ENCODE assay signal across 8 cellular contexts in genomic region chr10:67783576-67784294, GRCh38. TPM values are rescaled to one million over a fixed set of nuclear protein-coding genes. Genes with fewer than 3 reads are reported as not detected.
DNase-seq lines count a peak whose midpoint lies in the region; ATAC-seq and TF ChIP-seq lines count a peak whose summit lies in the region.

No MANE protein-coding gene starts in this region.

- no peaks in the 10 kb centered on the region for H3K27me3 Mint-ChIP-seq in activated CD8-positive, alpha-beta memory T cell treated with anti-CD3 and anti-CD28 coated beads, Interleukin-2, amount 10 ng/mL, durations not matched to agents 7 days and 5 days
- H3K27me3 Mint-ChIP-seq in stimulated activated memory B cell treated with anti-CD40 and anti-IgM and Interleukin-4, amounts not matched to agents 10 μg/mL and 1 μg/mL and 100 μg/mL, for 72 hours, result no peaks in the 10 kb centered on the region

- CTCF ChIA-PET in activated CD8-positive, alpha-beta memory T cell treated with anti-CD3 and anti-CD28 coated beads, Interleukin-2, amount 10 ng/mL, durations not matched to agents 7 days and 5 days (lab: Charles Lee), result interaction anchor here (1.0 to 2.2 kb wide), 3 partner anchors 21 to 188 kb away, joined by 3 to 14 read pairs (median 3); no protein-coding TSS in a partner anchor
- CTCF ChIA-PET in RWPE1 (lab: Yijun Ruan, JAX), result interaction anchor here (1.2 kb wide), 1 partner anchor 86 kb away, joined by 4 read pairs; no protein-coding TSS in a partner anchor

- no peaks in the 10 kb centered on the region for H3K36me3 Mint-ChIP-seq in activated CD8-positive, alpha-beta memory T cell treated with anti-CD3 and anti-CD28 coated beads, Interleukin-2, amount 10 ng/mL, durations not matched to agents 7 days and 5 days
- no peaks in the 10 kb centered on the region for H3K36me3 Mint-ChIP-seq in stimulated activated memory B cell treated with anti-CD40 and anti-IgM and Interleukin-4, amounts not matched to agents 10 μg/mL and 1 μg/mL and 100 μg/mL, for 72 hours

- ATAC-seq in activated CD8-positive, alpha-beta memory T cell treated with anti-CD3 and anti-CD28 coated beads, Interleukin-2, amount 10 ng/mL, durations not matched to agents 7 days and 5 days, result peak; percentile 35
- ATAC-seq in HG02759 (IDR thresholded peaks at IDR 0.05; ENCODE audit: unreplicated experiment), result peak; percentile 35
- ATAC-seq in stimulated activated memory B cell treated with anti-CD40 and anti-IgM and Interleukin-4, amounts not matched to agents 10 μg/mL and 1 μg/mL and 100 μg/mL, for 72 hours, result peak; percentile 76

- H3K27me3 ChIP-seq in OCI-LY3 (ENCODE audit: low read depth, low read length), result no peaks in the 10 kb centered on the region

- no peak overlapping the region for H3K4me3 Mint-ChIP-seq in activated CD8-positive, alpha-beta memory T cell treated with anti-CD3 and anti-CD28 coated beads, Interleukin-2, amount 10 ng/mL, durations not matched to agents 7 days and 5 days
- H3K4me3 Mint-ChIP-seq in stimulated activated memory B cell treated with anti-CD40 and anti-IgM and Interleukin-4, amounts not matched to agents 10 μg/mL and 1 μg/mL and 100 μg/mL, for 72 hours, result peak overlapping the region; percentile 53

- peaks cover 56% of the 10 kb centered on the region for H3K4me1 ChIP-seq in OCI-LY3 (ENCODE audit: low read length)

- DNase-seq in activated CD8-positive, alpha-beta memory T cell treated with anti-CD3 and anti-CD28 coated beads, Interleukin-2, amount 10 ng/mL, durations not matched to agents 7 days and 5 days, result no peak
- no peak for DNase-seq in activated CD8-positive, alpha-beta memory T cell treated with anti-CD3 and anti-CD28 coated beads, Interleukin-2, amount 50 U/mL, for 48 hours
- DNase-seq in DMS114 treated with DMSO at 0.1 percent for 48 hours (lab: John Stamatoyannopoulos, UW; ENCODE audit: unreplicated experiment), result no peak
- DNase-seq in RWPE1 (ENCODE audit: low spot score), result no peak
- no peak for DNase-seq in NCI-H524 treated with DMSO at 0.1 percent for 48 hours (lab: John Stamatoyannopoulos, UW)

- H3K36me3 ChIP-seq in OCI-LY3 (replicated peaks; ENCODE audit: low read depth, low read length), result no peaks in the 10 kb centered on the region

- H4K20me1 ChIP-seq in OCI-LY3 (ENCODE audit: insufficient read depth, low read length), result no peaks in the 10 kb centered on the region

- no peaks in the 10 kb centered on the region for H3K9me3 ChIP-seq in OCI-LY3 (ENCODE audit: insufficient read depth, low read length)

- H3K9ac ChIP-seq in OCI-LY3 (ENCODE audit: low read length), result no peak overlapping the region

- no peaks in the 10 kb centered on the region for H3K9me3 Mint-ChIP-seq in activated CD8-positive, alpha-beta memory T cell treated with anti-CD3 and anti-CD28 coated beads, Interleukin-2, amount 10 ng/mL, durations not matched to agents 7 days and 5 days (ENCODE audit: low read depth)
- no peaks in the 10 kb centered on the region for H3K9me3 Mint-ChIP-seq in stimulated activated memory B cell treated with anti-CD40 and anti-IgM and Interleukin-4, amounts not matched to agents 10 μg/mL and 1 μg/mL and 100 μg/mL, for 72 hours

- H3K4me2 ChIP-seq in OCI-LY3 (ENCODE audit: low read length), result peak overlapping the region; percentile 66

- H3K4me1 Mint-ChIP-seq in activated CD8-positive, alpha-beta memory T cell treated with anti-CD3 and anti-CD28 coated beads, Interleukin-2, amount 10 ng/mL, durations not matched to agents 7 days and 5 days, result peaks cover 55% of the 10 kb centered on the region
- H3K4me1 Mint-ChIP-seq in stimulated activated memory B cell treated with anti-CD40 and anti-IgM and Interleukin-4, amounts not matched to agents 10 μg/mL and 1 μg/mL and 100 μg/mL, for 72 hours, result peaks cover 37% of the 10 kb centered on the region

- no peaks in the 10 kb centered on the region for H3K79me2 ChIP-seq in OCI-LY3 (ENCODE audit: low read length)

- peak overlapping the region; percentile 61 for H3K27ac Mint-ChIP-seq in activated CD8-positive, alpha-beta memory T cell treated with anti-CD3 and anti-CD28 coated beads, Interleukin-2, amount 10 ng/mL, durations not matched to agents 7 days and 5 days
- H3K27ac Mint-ChIP-seq in stimulated activated memory B cell treated with anti-CD40 and anti-IgM and Interleukin-4, amounts not matched to agents 10 μg/mL and 1 μg/mL and 100 μg/mL, for 72 hours, result peak overlapping the region; percentile 80

- peak overlapping the region; percentile 94; the same call in 1 of the 2 replicates for H2AFZ ChIP-seq in OCI-LY3 (ENCODE audit: low read depth, low read length)

- TF ChIP-seq CTCF in OCI-LY3 (IDR thresholded peaks at IDR 0.05; ENCODE audit: low read depth, low read length) (no peak), RWPE1 (conservative IDR thresholded peaks at IDR 0.05; ENCODE audit: low read depth) (no peak)

- H3K4me3 ChIP-seq in OCI-LY3 (ENCODE audit: low read length), result peak overlapping the region; percentile 13; the same call in 1 of the 2 replicates

- H3K27ac ChIP-seq in OCI-LY3 (ENCODE audit: low read length), result peak overlapping the region; percentile 10; the same call in 1 of the 2 replicates
- H3K27ac ChIP-seq in RWPE1, result no peak overlapping the region

- POLR2A ChIA-PET in RWPE1 (lab: Yijun Ruan, JAX; ENCODE audit: low non-redundant PET), result no interaction called here

RNA-seq across cellular contexts. Expression of gene DNAJC12, which starts 54.3 kb away (rescaled TPM):
- total RNA-seq in activated CD8-positive, alpha-beta memory T cell treated with anti-CD3 and anti-CD28 coated beads, Interleukin-2, amount 10 ng/mL, durations not matched to agents 7 days and 5 days, result 10 to 100 TPM in 1 of 2 experiments, 1 to 10 TPM in 1; 8.8 to 40.8 TPM
